ENCODE assay signal across 8 cellular contexts in the genomic region with DNA sequence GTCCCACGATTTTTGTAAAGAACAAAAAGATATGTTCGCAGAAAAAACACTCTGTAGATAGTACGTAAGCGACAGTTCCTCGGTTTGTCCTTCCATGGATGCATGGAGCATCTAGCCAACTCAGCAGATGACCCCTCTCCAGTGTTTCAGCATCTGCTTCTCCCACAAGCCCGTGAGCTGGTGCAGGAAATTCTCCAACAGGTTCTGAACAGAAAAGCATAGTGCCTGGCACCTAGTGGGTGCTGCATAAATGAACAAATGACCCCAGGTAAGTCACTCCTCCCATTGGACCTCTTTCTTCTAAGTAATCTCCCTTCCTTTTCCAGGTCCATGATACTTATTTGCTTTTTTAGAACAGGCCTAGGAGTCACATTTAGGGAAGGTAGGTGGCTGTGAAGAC. TPM values are rescaled to one million over a fixed set of nuclear protein-coding genes. Genes with fewer than 3 reads are reported as not detected.
DNase-seq lines count a peak whose midpoint lies in the region; ATAC-seq and TF ChIP-seq lines count a peak whose summit lies in the region.

No MANE protein-coding gene starts in this region.

- no peaks in the 10 kb centered on the region for H3K27me3 ChIP-seq in Panc1 (ENCODE audit: control insufficient read depth, insufficient read depth, low read length)

- no peak for DNase-seq in GM12864 (ENCODE audit: low read depth)
- no peak for DNase-seq in Panc1 (ENCODE audit: low read depth, low spot score)
- DNase-seq in fibroblast of mammary gland (ENCODE audit: low read depth): no peak
- DNase-seq in retina: peak; percentile 21
- no peak for DNase-seq in NCI-H1694 (lab: John Stamatoyannopoulos, UW)
- no peak for DNase-seq in middle frontal gyrus (ENCODE audit: extremely low spot score, low spot score)
- DNase-seq in stimulated activated CD4-positive, alpha-beta T cell treated with anti-CD3 and anti-CD28 coated beads, Interleukin-1b, Interleukin-23, amount 100 ng/mL, for 48 hours: no peak

- no peaks in the 10 kb centered on the region for H3K9me3 ChIP-seq in Panc1 (ENCODE audit: control insufficient read depth, insufficient read depth, low read depth, low read length)

- POLR2A ChIA-PET in Panc1 (lab: Charles Lee): no interaction called here

- peak overlapping the region; percentile 77; the same call in 1 of the 2 replicates for H3K4me3 ChIP-seq in GM12864 (ENCODE audit: low read depth, low read length)
- H3K4me3 ChIP-seq in Panc1 (ENCODE audit: low read depth in 2 of 2, low read length in 2 of 2): peak overlapping the region; percentile 51 to 79
- peak overlapping the region; percentile 17 for H3K4me3 ChIP-seq in fibroblast of mammary gland (ENCODE audit: control insufficient read depth, low read depth, low read length)

- in situ Hi-C loops in Panc1 (cut with HindIII; ENCODE audit: low pct_unique_long_range_greater_than_20kb, low sequenced_read_pairs): no loop called here

- CTCF ChIA-PET in Panc1 (lab: Charles Lee): no interaction called here

- H3K36me3 ChIP-seq in Panc1 (ENCODE audit: control insufficient read depth, insufficient read depth, low read length): no peaks in the 10 kb centered on the region; the same call in 1 of the 2 replicates

- BruUV-seq in Panc1 (replicated peaks; lab: Mats Ljungman, UMichigan): TSS peak; percentile 81

- peaks cover 15% of the 10 kb centered on the region for H3K4me1 ChIP-seq in Panc1 (ENCODE audit: control insufficient read depth, insufficient read depth, low read length)

- peak overlapping the region; percentile 61; the same call in 1 of the 2 replicates for H3K27ac ChIP-seq in Panc1 (ENCODE audit: low read length)

- intact Hi-C loops in Panc1 (cut with micrococcal nuclease; ENCODE audit: unreplicated experiment): loop anchor here (10.0 kb wide), 1 partner anchor 67 kb away; a partner anchor contains a TSS

- ATAC-seq in Panc1 (no peak), GM19023 (IDR thresholded peaks at IDR 0.05; ENCODE audit: unreplicated experiment) (no peak)

- TF ChIP-seq CTCF in GM12864 (IDR thresholded peaks at IDR 0.05; ENCODE audit: low read depth, low read length, missing control alignments) (no peak), Panc1 (IDR thresholded peaks at IDR 0.05) (no peak), fibroblast of mammary gland (conservative IDR thresholded peaks at IDR 0.05; ENCODE audit: control insufficient read depth, insufficient read depth, low read depth, low read length) (no peak)

RNA-seq across cellular contexts. Expression of a gene that starts 1.0 kb away (rescaled TPM):
- 20.2 TPM for total RNA-seq in Panc1 (2021; ENCODE audit: unreplicated experiment)
- 6.8 TPM for polyA plus RNA-seq in Panc1 (2012; ENCODE audit: insufficient read length)

Comparison
In these comparisons a context has a peak if more than half of its experiments do, and no peak if none do; other contexts are left out.
1. H3K4me3 ChIP-seq: peak in every context shown above with its lines; median percentile 77 in GM12864; 65 in Panc1; 17 in fibroblast of mammary gland.